ENCODE assay signal across 1 cellular context in the genomic region with DNA sequence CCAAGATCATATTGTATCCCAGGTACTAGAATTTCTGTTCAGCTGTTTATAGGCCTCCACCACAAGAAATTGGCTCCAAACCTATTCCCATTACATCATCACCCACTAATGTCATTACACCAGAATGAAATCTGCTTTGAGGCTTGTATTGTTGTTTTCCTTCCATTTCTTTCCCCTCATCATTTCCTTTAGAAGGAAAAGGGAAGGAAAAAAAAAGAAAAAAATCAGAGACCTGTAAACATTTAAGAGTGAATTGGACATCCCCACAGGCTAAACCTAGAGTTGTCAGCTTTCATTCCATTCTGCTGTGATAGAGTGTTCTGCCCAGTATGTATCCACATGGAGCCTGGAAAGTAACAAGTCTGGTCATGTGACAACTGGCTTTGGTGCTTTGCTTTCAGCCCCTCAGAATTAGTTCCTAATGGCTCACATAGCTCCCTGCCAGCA.
TF ChIP-seq lines count a peak whose summit lies in the region.

No MANE protein-coding gene starts in this region.

TF ChIP-seq in HEK293, 187 proteins besides CTCF, POLR2A, EP300 and RAD21 (continued from another document):
- TF ChIP-seq, protein P1, sequence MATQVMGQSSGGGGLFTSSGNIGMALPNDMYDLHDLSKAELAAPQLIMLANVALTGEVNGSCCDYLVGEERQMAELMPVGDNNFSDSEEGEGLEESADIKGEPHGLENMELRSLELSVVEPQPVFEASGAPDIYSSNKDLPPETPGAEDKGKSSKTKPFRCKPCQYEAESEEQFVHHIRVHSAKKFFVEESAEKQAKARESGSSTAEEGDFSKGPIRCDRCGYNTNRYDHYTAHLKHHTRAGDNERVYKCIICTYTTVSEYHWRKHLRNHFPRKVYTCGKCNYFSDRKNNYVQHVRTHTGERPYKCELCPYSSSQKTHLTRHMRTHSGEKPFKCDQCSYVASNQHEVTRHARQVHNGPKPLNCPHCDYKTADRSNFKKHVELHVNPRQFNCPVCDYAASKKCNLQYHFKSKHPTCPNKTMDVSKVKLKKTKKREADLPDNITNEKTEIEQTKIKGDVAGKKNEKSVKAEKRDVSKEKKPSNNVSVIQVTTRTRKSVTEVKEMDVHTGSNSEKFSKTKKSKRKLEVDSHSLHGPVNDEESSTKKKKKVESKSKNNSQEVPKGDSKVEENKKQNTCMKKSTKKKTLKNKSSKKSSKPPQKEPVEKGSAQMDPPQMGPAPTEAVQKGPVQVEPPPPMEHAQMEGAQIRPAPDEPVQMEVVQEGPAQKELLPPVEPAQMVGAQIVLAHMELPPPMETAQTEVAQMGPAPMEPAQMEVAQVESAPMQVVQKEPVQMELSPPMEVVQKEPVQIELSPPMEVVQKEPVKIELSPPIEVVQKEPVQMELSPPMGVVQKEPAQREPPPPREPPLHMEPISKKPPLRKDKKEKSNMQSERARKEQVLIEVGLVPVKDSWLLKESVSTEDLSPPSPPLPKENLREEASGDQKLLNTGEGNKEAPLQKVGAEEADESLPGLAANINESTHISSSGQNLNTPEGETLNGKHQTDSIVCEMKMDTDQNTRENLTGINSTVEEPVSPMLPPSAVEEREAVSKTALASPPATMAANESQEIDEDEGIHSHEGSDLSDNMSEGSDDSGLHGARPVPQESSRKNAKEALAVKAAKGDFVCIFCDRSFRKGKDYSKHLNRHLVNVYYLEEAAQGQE (tag by site-specific recombination; IDR thresholded peaks at IDR 0.05): no peak
- TF ChIP-seq OSR2 (tag by site-specific recombination; IDR thresholded peaks at IDR 0.05) (no peak), ZNF629 (tag by site-specific recombination; IDR thresholded peaks at IDR 0.05) (peak; percentile 81), ZNF521 (tag by site-specific recombination; IDR thresholded peaks at IDR 0.05) (no peak), PRDM1 (tag by site-specific recombination; IDR thresholded peaks at IDR 0.05) (peak; percentile 57; the same call in 1 of the 2 replicates), ZNF426 (tag by site-specific recombination; IDR thresholded peaks at IDR 0.05) (no peak), SCRT2 (tag by site-specific recombination; IDR thresholded peaks at IDR 0.05) (peak; percentile 49; the same call in 1 of the 2 replicates), SETDB1 (IDR thresholded peaks at IDR 0.05; ENCODE audit: insufficient read length, low read length) (no peak), ZNF169 (tag by site-specific recombination; IDR thresholded peaks at IDR 0.05) (no peak), RBAK (tag by site-specific recombination; IDR thresholded peaks at IDR 0.05) (no peak), ZNF558 (tag by site-specific recombination; IDR thresholded peaks at IDR 0.05) (peak; percentile 40; the same call in 1 of the 2 replicates), ZNF24 (tag by site-specific recombination; IDR thresholded peaks at IDR 0.05) (0 out of 2 replicates have a peak, but pooled peaks have one; percentile 22), ZNF660 (tag by site-specific recombination; IDR thresholded peaks at IDR 0.05) (no peak), ZNF366 (tag by site-specific recombination; conservative IDR thresholded peaks at IDR 0.05) (peak; percentile 85), KLF10 (tag by site-specific recombination; IDR thresholded peaks at IDR 0.05) (no peak), ZXDB (tag by site-specific recombination; IDR thresholded peaks at IDR 0.05) (peak; percentile 35; the same call in 1 of the 2 replicates), IKZF3 (tag by site-specific recombination; IDR thresholded peaks at IDR 0.05) (peak; percentile 73; the same call in 1 of the 2 replicates), TRIM28 (IDR thresholded peaks at IDR 0.05; ENCODE audit: borderline replicate concordance, low read length) (peak; percentile 61; the same call in 1 of the 2 replicates), SP7 (tag by site-specific recombination; IDR thresholded peaks at IDR 0.05) (peak; percentile 23; the same call in 1 of the 2 replicates), ZNF600 (tag by site-specific recombination; IDR thresholded peaks at IDR 0.05) (peak; percentile 60; the same call in 1 of the 2 replicates), ZNF398 (tag by site-specific recombination; IDR thresholded peaks at IDR 0.05) (no peak), ZNF112 (tag by site-specific recombination; IDR thresholded peaks at IDR 0.05) (no peak), ZBTB21 (tag by site-specific recombination; IDR thresholded peaks at IDR 0.05) (0 out of 2 replicates have a peak, but pooled peaks have one; percentile 53)
- TF ChIP-seq, protein P2, sequence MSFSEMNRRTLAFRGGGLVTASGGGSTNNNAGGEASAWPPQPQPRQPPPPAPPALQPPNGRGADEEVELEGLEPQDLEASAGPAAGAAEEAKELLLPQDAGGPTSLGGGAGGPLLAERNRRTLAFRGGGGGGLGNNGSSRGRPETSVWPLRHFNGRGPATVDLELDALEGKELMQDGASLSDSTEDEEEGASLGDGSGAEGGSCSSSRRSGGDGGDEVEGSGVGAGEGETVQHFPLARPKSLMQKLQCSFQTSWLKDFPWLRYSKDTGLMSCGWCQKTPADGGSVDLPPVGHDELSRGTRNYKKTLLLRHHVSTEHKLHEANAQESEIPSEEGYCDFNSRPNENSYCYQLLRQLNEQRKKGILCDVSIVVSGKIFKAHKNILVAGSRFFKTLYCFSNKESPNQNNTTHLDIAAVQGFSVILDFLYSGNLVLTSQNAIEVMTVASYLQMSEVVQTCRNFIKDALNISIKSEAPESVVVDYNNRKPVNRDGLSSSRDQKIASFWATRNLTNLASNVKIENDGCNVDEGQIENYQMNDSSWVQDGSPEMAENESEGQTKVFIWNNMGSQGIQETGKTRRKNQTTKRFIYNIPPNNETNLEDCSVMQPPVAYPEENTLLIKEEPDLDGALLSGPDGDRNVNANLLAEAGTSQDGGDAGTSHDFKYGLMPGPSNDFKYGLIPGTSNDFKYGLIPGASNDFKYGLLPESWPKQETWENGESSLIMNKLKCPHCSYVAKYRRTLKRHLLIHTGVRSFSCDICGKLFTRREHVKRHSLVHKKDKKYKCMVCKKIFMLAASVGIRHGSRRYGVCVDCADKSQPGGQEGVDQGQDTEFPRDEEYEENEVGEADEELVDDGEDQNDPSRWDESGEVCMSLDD (tag by site-specific recombination; IDR thresholded peaks at IDR 0.05): no peak
- TF ChIP-seq, protein P3, sequence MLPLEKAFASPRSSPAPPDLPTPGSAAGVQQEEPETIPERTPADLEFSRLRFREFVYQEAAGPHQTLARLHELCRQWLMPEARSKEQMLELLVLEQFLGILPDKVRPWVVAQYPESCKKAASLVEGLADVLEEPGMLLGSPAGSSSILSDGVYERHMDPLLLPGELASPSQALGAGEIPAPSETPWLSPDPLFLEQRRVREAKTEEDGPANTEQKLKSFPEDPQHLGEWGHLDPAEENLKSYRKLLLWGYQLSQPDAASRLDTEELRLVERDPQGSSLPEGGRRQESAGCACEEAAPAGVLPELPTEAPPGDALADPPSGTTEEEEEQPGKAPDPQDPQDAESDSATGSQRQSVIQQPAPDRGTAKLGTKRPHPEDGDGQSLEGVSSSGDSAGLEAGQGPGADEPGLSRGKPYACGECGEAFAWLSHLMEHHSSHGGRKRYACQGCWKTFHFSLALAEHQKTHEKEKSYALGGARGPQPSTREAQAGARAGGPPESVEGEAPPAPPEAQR (tag by site-specific recombination; IDR thresholded peaks at IDR 0.05): no peak
- TF ChIP-seq, protein P4, sequence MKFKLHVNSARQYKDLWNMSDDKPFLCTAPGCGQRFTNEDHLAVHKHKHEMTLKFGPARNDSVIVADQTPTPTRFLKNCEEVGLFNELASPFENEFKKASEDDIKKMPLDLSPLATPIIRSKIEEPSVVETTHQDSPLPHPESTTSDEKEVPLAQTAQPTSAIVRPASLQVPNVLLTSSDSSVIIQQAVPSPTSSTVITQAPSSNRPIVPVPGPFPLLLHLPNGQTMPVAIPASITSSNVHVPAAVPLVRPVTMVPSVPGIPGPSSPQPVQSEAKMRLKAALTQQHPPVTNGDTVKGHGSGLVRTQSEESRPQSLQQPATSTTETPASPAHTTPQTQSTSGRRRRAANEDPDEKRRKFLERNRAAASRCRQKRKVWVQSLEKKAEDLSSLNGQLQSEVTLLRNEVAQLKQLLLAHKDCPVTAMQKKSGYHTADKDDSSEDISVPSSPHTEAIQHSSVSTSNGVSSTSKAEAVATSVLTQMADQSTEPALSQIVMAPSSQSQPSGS (tag by site-specific recombination; IDR thresholded peaks at IDR 0.05; ENCODE audit: low read depth): peak; percentile 93
- TF ChIP-seq, protein P5, sequence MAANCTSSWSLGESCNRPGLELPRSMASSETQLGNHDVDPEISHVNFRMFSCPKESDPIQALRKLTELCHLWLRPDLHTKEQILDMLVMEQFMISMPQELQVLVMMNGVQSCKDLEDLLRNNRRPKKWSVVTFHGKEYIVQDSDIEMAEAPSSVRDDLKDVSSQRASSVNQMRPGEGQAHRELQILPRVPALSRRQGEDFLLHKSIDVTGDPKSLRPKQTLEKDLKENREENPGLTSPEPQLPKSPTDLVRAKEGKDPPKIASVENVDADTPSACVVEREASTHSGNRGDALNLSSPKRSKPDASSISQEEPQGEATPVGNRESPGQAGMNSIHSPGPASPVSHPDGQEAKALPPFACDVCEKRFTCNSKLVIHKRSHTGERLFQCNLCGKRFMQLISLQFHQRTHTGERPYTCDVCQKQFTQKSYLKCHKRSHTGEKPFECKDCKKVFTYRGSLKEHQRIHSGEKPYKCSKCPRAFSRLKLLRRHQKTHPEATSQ (tag by site-specific recombination; IDR thresholded peaks at IDR 0.05): no peak
- TF ChIP-seq, protein P6, sequence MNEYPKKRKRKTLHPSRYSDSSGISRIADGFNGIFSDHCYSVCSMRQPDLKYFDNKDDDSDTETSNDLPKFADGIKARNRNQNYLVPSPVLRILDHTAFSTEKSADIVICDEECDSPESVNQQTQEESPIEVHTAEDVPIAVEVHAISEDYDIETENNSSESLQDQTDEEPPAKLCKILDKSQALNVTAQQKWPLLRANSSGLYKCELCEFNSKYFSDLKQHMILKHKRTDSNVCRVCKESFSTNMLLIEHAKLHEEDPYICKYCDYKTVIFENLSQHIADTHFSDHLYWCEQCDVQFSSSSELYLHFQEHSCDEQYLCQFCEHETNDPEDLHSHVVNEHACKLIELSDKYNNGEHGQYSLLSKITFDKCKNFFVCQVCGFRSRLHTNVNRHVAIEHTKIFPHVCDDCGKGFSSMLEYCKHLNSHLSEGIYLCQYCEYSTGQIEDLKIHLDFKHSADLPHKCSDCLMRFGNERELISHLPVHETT (tag by site-specific recombination; IDR thresholded peaks at IDR 0.05): peak; percentile 71; the same call in 1 of the 2 replicates
